1 cellular context compared by ENCODE assay signal in the genomic region with DNA sequence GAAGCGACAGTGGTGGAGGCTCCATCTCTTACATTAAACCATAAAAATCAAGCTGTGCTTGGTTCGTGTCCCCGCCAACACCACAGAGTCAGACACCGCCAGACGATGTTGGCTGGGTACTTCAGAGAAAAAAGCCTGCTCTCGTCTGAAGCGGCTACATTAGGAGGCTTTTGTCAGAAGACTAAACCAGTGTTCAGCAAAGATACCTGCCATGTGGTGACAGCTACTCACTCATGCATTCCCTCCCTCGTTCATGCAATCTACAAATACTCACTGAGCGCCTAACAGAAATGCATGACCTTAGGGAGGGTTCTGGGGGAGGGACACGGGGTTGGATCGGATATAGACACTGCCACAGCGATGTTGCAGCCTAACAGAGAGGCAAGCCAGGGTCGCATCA.
TF ChIP-seq lines count a peak whose summit lies in the region.

No MANE protein-coding gene starts in this region.

TF ChIP-seq in K562, 482 proteins besides CTCF, POLR2A, EP300 and RAD21 (continued from another document and continues in another):
- TF ChIP-seq, protein P1, sequence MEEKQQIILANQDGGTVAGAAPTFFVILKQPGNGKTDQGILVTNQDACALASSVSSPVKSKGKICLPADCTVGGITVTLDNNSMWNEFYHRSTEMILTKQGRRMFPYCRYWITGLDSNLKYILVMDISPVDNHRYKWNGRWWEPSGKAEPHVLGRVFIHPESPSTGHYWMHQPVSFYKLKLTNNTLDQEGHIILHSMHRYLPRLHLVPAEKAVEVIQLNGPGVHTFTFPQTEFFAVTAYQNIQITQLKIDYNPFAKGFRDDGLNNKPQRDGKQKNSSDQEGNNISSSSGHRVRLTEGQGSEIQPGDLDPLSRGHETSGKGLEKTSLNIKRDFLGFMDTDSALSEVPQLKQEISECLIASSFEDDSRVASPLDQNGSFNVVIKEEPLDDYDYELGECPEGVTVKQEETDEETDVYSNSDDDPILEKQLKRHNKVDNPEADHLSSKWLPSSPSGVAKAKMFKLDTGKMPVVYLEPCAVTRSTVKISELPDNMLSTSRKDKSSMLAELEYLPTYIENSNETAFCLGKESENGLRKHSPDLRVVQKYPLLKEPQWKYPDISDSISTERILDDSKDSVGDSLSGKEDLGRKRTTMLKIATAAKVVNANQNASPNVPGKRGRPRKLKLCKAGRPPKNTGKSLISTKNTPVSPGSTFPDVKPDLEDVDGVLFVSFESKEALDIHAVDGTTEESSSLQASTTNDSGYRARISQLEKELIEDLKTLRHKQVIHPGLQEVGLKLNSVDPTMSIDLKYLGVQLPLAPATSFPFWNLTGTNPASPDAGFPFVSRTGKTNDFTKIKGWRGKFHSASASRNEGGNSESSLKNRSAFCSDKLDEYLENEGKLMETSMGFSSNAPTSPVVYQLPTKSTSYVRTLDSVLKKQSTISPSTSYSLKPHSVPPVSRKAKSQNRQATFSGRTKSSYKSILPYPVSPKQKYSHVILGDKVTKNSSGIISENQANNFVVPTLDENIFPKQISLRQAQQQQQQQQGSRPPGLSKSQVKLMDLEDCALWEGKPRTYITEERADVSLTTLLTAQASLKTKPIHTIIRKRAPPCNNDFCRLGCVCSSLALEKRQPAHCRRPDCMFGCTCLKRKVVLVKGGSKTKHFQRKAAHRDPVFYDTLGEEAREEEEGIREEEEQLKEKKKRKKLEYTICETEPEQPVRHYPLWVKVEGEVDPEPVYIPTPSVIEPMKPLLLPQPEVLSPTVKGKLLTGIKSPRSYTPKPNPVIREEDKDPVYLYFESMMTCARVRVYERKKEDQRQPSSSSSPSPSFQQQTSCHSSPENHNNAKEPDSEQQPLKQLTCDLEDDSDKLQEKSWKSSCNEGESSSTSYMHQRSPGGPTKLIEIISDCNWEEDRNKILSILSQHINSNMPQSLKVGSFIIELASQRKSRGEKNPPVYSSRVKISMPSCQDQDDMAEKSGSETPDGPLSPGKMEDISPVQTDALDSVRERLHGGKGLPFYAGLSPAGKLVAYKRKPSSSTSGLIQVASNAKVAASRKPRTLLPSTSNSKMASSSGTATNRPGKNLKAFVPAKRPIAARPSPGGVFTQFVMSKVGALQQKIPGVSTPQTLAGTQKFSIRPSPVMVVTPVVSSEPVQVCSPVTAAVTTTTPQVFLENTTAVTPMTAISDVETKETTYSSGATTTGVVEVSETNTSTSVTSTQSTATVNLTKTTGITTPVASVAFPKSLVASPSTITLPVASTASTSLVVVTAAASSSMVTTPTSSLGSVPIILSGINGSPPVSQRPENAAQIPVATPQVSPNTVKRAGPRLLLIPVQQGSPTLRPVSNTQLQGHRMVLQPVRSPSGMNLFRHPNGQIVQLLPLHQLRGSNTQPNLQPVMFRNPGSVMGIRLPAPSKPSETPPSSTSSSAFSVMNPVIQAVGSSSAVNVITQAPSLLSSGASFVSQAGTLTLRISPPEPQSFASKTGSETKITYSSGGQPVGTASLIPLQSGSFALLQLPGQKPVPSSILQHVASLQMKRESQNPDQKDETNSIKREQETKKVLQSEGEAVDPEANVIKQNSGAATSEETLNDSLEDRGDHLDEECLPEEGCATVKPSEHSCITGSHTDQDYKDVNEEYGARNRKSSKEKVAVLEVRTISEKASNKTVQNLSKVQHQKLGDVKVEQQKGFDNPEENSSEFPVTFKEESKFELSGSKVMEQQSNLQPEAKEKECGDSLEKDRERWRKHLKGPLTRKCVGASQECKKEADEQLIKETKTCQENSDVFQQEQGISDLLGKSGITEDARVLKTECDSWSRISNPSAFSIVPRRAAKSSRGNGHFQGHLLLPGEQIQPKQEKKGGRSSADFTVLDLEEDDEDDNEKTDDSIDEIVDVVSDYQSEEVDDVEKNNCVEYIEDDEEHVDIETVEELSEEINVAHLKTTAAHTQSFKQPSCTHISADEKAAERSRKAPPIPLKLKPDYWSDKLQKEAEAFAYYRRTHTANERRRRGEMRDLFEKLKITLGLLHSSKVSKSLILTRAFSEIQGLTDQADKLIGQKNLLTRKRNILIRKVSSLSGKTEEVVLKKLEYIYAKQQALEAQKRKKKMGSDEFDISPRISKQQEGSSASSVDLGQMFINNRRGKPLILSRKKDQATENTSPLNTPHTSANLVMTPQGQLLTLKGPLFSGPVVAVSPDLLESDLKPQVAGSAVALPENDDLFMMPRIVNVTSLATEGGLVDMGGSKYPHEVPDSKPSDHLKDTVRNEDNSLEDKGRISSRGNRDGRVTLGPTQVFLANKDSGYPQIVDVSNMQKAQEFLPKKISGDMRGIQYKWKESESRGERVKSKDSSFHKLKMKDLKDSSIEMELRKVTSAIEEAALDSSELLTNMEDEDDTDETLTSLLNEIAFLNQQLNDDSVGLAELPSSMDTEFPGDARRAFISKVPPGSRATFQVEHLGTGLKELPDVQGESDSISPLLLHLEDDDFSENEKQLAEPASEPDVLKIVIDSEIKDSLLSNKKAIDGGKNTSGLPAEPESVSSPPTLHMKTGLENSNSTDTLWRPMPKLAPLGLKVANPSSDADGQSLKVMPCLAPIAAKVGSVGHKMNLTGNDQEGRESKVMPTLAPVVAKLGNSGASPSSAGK (IDR thresholded peaks at IDR 0.05) = peak; percentile 57; the same call in 1 of the 2 replicates
- TF ChIP-seq TCF3 (CRISPR knock-in tag; IDR thresholded peaks at IDR 0.05) (peak; percentile 31; the same call in 1 of the 2 replicates), ZNF121 (CRISPR knock-in tag; conservative IDR thresholded peaks at IDR 0.05) (no peak), NCOR1 (IDR thresholded peaks at IDR 0.05) (peak; percentile 25; the same call in 1 of the 2 replicates), ZNF717 (CRISPR knock-in tag; IDR thresholded peaks at IDR 0.05) (no peak), ZC3H4 (CRISPR knock-in tag; IDR thresholded peaks at IDR 0.05; ENCODE audit: borderline replicate concordance) (no peak), TBL1XR1 (IDR thresholded peaks at IDR 0.05; ENCODE audit: low read length in 2 of 2) (no peak), CXXC5 (CRISPR knock-in tag; IDR thresholded peaks at IDR 0.05) (no peak), PHF21A (IDR thresholded peaks at IDR 0.05; ENCODE audit: borderline replicate concordance, low read depth) (no peak), HDAC8 (tag; IDR thresholded peaks at IDR 0.05) (no peak), SP1 (CRISPR knock-in tag; IDR thresholded peaks at IDR 0.05) (no peak), ZEB2 (IDR thresholded peaks at IDR 0.05) (no peak), ESRRA (IDR thresholded peaks at IDR 0.05; ENCODE audit: borderline replicate concordance, low read depth) (no peak), PRPF4 (IDR thresholded peaks at IDR 0.05; ENCODE audit: insufficient read depth, low read depth, low read length, poor library complexity, severe bottlenecking) (no peak), CTBP1 (IDR thresholded peaks at IDR 0.05; ENCODE audit: borderline replicate concordance) (no peak), TSC22D4 (tag; IDR thresholded peaks at IDR 0.05) (no peak), EP400 (IDR thresholded peaks at IDR 0.05) (no peak), ZNF282 (CRISPR knock-in tag; IDR thresholded peaks at IDR 0.05) (no peak), SMAD2 (IDR thresholded peaks at IDR 0.05; ENCODE audit: low read depth, low read length) (no peak), FIP1L1 (IDR thresholded peaks at IDR 0.05; ENCODE audit: low read depth, low read length, poor library complexity, severe bottlenecking) (no peak), CBFB (CRISPR knock-in tag; IDR thresholded peaks at IDR 0.05) (no peak)
- TF ChIP-seq, protein P2, sequence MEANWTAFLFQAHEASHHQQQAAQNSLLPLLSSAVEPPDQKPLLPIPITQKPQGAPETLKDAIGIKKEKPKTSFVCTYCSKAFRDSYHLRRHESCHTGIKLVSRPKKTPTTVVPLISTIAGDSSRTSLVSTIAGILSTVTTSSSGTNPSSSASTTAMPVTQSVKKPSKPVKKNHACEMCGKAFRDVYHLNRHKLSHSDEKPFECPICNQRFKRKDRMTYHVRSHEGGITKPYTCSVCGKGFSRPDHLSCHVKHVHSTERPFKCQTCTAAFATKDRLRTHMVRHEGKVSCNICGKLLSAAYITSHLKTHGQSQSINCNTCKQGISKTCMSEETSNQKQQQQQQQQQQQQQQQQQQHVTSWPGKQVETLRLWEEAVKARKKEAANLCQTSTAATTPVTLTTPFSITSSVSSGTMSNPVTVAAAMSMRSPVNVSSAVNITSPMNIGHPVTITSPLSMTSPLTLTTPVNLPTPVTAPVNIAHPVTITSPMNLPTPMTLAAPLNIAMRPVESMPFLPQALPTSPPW (CRISPR knock-in tag; IDR thresholded peaks at IDR 0.05) = no peak
- TF ChIP-seq, protein P3, sequence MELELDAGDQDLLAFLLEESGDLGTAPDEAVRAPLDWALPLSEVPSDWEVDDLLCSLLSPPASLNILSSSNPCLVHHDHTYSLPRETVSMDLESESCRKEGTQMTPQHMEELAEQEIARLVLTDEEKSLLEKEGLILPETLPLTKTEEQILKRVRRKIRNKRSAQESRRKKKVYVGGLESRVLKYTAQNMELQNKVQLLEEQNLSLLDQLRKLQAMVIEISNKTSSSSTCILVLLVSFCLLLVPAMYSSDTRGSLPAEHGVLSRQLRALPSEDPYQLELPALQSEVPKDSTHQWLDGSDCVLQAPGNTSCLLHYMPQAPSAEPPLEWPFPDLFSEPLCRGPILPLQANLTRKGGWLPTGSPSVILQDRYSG (tag; conservative IDR thresholded peaks at IDR 0.05; ENCODE audit: low read depth) = no peak
- TF ChIP-seq, protein P4, sequence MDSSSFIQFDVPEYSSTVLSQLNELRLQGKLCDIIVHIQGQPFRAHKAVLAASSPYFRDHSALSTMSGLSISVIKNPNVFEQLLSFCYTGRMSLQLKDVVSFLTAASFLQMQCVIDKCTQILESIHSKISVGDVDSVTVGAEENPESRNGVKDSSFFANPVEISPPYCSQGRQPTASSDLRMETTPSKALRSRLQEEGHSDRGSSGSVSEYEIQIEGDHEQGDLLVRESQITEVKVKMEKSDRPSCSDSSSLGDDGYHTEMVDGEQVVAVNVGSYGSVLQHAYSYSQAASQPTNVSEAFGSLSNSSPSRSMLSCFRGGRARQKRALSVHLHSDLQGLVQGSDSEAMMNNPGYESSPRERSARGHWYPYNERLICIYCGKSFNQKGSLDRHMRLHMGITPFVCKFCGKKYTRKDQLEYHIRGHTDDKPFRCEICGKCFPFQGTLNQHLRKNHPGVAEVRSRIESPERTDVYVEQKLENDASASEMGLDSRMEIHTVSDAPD (CRISPR knock-in tag; IDR thresholded peaks at IDR 0.05) = no peak
- TF ChIP-seq, protein P5, sequence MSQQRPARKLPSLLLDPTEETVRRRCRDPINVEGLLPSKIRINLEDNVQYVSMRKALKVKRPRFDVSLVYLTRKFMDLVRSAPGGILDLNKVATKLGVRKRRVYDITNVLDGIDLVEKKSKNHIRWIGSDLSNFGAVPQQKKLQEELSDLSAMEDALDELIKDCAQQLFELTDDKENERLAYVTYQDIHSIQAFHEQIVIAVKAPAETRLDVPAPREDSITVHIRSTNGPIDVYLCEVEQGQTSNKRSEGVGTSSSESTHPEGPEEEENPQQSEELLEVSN (IDR thresholded peaks at IDR 0.05; ENCODE audit: borderline replicate concordance in 1 of 2, extremely low read depth in 1 of 2, insufficient read depth in 1 of 2, insufficient read length in 1 of 2, low read depth in 1 of 2, low read length in 1 of 2, poor library complexity in 1 of 2, severe bottlenecking in 1 of 2) = peak in 1 of 2 experiments; percentile 37
- TF ChIP-seq, protein P6, sequence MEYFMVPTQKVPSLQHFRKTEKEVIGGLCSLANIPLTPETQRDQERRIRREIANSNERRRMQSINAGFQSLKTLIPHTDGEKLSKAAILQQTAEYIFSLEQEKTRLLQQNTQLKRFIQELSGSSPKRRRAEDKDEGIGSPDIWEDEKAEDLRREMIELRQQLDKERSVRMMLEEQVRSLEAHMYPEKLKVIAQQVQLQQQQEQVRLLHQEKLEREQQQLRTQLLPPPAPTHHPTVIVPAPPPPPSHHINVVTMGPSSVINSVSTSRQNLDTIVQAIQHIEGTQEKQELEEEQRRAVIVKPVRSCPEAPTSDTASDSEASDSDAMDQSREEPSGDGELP (CRISPR knock-in tag; IDR thresholded peaks at IDR 0.05; ENCODE audit: borderline replicate concordance) = no peak
- TF ChIP-seq, protein P7, sequence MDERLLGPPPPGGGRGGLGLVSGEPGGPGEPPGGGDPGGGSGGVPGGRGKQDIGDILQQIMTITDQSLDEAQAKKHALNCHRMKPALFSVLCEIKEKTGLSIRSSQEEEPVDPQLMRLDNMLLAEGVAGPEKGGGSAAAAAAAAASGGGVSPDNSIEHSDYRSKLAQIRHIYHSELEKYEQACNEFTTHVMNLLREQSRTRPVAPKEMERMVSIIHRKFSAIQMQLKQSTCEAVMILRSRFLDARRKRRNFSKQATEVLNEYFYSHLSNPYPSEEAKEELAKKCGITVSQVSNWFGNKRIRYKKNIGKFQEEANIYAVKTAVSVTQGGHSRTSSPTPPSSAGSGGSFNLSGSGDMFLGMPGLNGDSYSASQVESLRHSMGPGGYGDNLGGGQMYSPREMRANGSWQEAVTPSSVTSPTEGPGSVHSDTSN (CRISPR knock-in tag; IDR thresholded peaks at IDR 0.05; ENCODE audit: low read depth) = no peak
- TF ChIP-seq, protein P7 (tag; conservative IDR thresholded peaks at IDR 0.05; ENCODE audit: low read depth) = peak; percentile 65
- TF ChIP-seq, protein P8, sequence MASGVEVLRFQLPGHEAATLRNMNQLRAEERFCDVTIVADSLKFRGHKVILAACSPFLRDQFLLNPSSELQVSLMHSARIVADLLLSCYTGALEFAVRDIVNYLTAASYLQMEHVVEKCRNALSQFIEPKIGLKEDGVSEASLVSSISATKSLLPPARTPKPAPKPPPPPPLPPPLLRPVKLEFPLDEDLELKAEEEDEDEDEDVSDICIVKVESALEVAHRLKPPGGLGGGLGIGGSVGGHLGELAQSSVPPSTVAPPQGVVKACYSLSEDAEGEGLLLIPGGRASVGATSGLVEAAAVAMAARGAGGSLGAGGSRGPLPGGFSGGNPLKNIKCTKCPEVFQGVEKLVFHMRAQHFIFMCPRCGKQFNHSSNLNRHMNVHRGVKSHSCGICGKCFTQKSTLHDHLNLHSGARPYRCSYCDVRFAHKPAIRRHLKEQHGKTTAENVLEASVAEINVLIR (CRISPR knock-in tag; IDR thresholded peaks at IDR 0.05) = no peak
- TF ChIP-seq, protein P9, sequence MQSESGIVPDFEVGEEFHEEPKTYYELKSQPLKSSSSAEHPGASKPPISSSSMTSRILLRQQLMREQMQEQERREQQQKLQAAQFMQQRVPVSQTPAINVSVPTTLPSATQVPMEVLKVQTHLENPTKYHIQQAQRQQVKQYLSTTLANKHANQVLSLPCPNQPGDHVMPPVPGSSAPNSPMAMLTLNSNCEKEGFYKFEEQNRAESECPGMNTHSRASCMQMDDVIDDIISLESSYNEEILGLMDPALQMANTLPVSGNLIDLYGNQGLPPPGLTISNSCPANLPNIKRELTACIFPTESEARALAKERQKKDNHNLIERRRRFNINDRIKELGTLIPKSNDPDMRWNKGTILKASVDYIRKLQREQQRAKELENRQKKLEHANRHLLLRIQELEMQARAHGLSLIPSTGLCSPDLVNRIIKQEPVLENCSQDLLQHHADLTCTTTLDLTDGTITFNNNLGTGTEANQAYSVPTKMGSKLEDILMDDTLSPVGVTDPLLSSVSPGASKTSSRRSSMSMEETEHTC (IDR thresholded peaks at IDR 0.05) = no peak
- TF ChIP-seq, protein P10, sequence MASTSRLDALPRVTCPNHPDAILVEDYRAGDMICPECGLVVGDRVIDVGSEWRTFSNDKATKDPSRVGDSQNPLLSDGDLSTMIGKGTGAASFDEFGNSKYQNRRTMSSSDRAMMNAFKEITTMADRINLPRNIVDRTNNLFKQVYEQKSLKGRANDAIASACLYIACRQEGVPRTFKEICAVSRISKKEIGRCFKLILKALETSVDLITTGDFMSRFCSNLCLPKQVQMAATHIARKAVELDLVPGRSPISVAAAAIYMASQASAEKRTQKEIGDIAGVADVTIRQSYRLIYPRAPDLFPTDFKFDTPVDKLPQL (IDR thresholded peaks at IDR 0.05; ENCODE audit: extremely low read depth, insufficient read length) = no peak
